In genomic region chr12:67681145-67681778, GRCh38 we compare ENCODE assay signal across 12 cellular contexts. TPM values are rescaled to one million over a fixed set of nuclear protein-coding genes. Genes with fewer than 3 reads are reported as not detected.
A peak's percentile ranks its signal among the peaks of the same experiment; 100 is the strongest.
DNase-seq lines count a peak whose midpoint lies in the region; FAIRE-seq and TF ChIP-seq lines count a peak whose summit lies in the region.
"Had no signal": no experiment of that assay in that cellular context is flagged by ENCODE, and none has a peak within 500 bp of the region (broad histone marks: within the 10 kb centered on the region; RNA-seq: fewer than 3 reads in every experiment).

No MANE protein-coding gene starts in this region.

- peaks cover 38% of the 10 kb centered on the region for H3K4me1 ChIP-seq in ACC112 (ENCODE audit: control insufficient read depth, insufficient read depth, low read length, unreplicated experiment)
- H3K4me1 ChIP-seq in esophagus squamous epithelium, result peaks cover 0 to 20% (median 16%) of the 10 kb centered on the region in 3 donors
- peaks cover 3 to 19% of the 10 kb centered on the region in 2 donors for H3K4me1 ChIP-seq in muscle layer of duodenum (ENCODE audit: control insufficient read depth in 1 of 2, insufficient read depth in 2 of 2, low read length in 2 of 2)
- no peaks in the 10 kb centered on the region for H3K4me1 ChIP-seq in endodermal cell (ENCODE audit: control insufficient read depth, insufficient read depth, low read length)

- no peaks in the 10 kb centered on the region for H3K9me3 Mint-ChIP-seq in activated T-cell treated with anti-CD3 and anti-CD28 coated beads, Interleukin-2, amount 50 U/mL, for 24 hours
- no peaks in the 10 kb centered on the region for H3K9me3 Mint-ChIP-seq in endodermal cell
- H3K9me3 Mint-ChIP-seq: natural killer cell had no signal

- TF ChIP-seq CTCF in esophagus squamous epithelium (IDR thresholded peaks at IDR 0.05), result no peak
- no peak for TF ChIP-seq CTCF in endodermal cell (conservative IDR thresholded peaks at IDR 0.05)

- H3K27me3 Mint-ChIP-seq in activated T-cell treated with anti-CD3 and anti-CD28 coated beads, Interleukin-2, amount 50 U/mL, for 24 hours, result no peaks in the 10 kb centered on the region
- no peaks in the 10 kb centered on the region for H3K27me3 Mint-ChIP-seq in endodermal cell (ENCODE audit: insufficient read depth)

- H3K9ac ChIP-seq in endodermal cell (ENCODE audit: extremely low read depth, low read length, poor library complexity, severe bottlenecking), result no peak overlapping the region

- FAIRE-seq in RCC 7860 (lab: Jason Lieb, UNC), result peak; percentile 93
- FAIRE-seq: K562 had no signal

- no peak overlapping the region for H3K27ac Mint-ChIP-seq in activated T-cell treated with anti-CD3 and anti-CD28 coated beads, Interleukin-2, amount 50 U/mL, for 24 hours
- H3K27ac Mint-ChIP-seq in endodermal cell, result no peak overlapping the region
- H3K27ac Mint-ChIP-seq: natural killer cell had no signal

- no peak for TF ChIP-seq POLR2A in esophagus squamous epithelium (IDR thresholded peaks at IDR 0.05)

- 33 to 39% methylated on average over 3 of the region's 3 CpGs for WGBS in esophagus squamous epithelium, 2 donors
- 87 to 100% methylated on average over 1 to 3 of the region's 3 CpGs for WGBS in endodermal cell (ENCODE audit: insufficient coverage in 1 of 2, insufficient read length in 1 of 2), 2 experiments

- intact Hi-C loops in esophagus squamous epithelium (cut with DNase I), result no loop called here

- no peak overlapping the region for H3K4me3 Mint-ChIP-seq in activated T-cell treated with anti-CD3 and anti-CD28 coated beads, Interleukin-2, amount 50 U/mL, for 24 hours
- no peak overlapping the region for H3K4me3 Mint-ChIP-seq in endodermal cell
- H3K4me3 Mint-ChIP-seq: natural killer cell had no signal

- H3K9me3 ChIP-seq in esophagus squamous epithelium, result no peaks in the 10 kb centered on the region
- no peaks in the 10 kb centered on the region for H3K9me3 ChIP-seq in muscle layer of duodenum (ENCODE audit: control insufficient read depth in 1 of 2, low read length in 2 of 2)
- no peaks in the 10 kb centered on the region for H3K9me3 ChIP-seq in endodermal cell (ENCODE audit: control insufficient read depth, low read length)

- H3K27ac ChIP-seq in ACC112 (ENCODE audit: low read depth, low read length) (peak overlapping the region; percentile 68), esophagus squamous epithelium (peak overlapping the region in 3 of 4 donors; percentile 21 to 70 (median 47)), muscle layer of duodenum (ENCODE audit: low read length) (peak overlapping the region; percentile 72), endodermal cell (ENCODE audit: low read depth, low read length) (no peak overlapping the region)

- peak; percentile 72 for DNase-seq in RCC 7860 (ENCODE audit: low spot score)
- DNase-seq in esophagus squamous epithelium (lab: John Stamatoyannopoulos, UW), result no peak
- DNase-seq in activated T-cell treated with anti-CD3 and anti-CD28 coated beads, Interleukin-2, amount 50 U/mL, for 24 hours, result no peak
- no peak for DNase-seq in DMS79 treated with DMSO at 0.1 percent for 48 hours (lab: John Stamatoyannopoulos, UW)
- no peak for DNase-seq in endodermal cell
- DNase-seq in stimulated activated naive CD4-positive, alpha-beta T cell treated with Interleukin-2 at 50 U/mL for 16 hours (lab: John Stamatoyannopoulos, UW), result no peak
- DNase-seq: AML-193; effector CD4-positive, alpha-beta T cell; natural killer cell had no signal

- H3K4me3 ChIP-seq in ACC112 (ENCODE audit: low read depth, low read length) (no peak overlapping the region), esophagus squamous epithelium (no peak overlapping the region), muscle layer of duodenum (ENCODE audit: low read depth in 1 of 2, low read length in 2 of 2) (no peak overlapping the region), endodermal cell (ENCODE audit: low read length) (no peak overlapping the region)
- H3K4me3 ChIP-seq: K562 had no signal

- peaks cover 24% of the 10 kb centered on the region for H3K4me1 Mint-ChIP-seq in activated T-cell treated with anti-CD3 and anti-CD28 coated beads, Interleukin-2, amount 50 U/mL, for 24 hours (ENCODE audit: low read depth)
- H3K4me1 Mint-ChIP-seq in endodermal cell, result no peaks in the 10 kb centered on the region

- H3K36me3 Mint-ChIP-seq in activated T-cell treated with anti-CD3 and anti-CD28 coated beads, Interleukin-2, amount 50 U/mL, for 24 hours (ENCODE audit: low read depth), result peaks cover 10% of the 10 kb centered on the region
- H3K36me3 Mint-ChIP-seq in endodermal cell (ENCODE audit: low read depth), result no peaks in the 10 kb centered on the region

- H3K36me3 ChIP-seq in ACC112 (ENCODE audit: insufficient read depth, low read length) (no peaks in the 10 kb centered on the region), esophagus squamous epithelium (no peaks in the 10 kb centered on the region), muscle layer of duodenum (ENCODE audit: control insufficient read depth in 1 of 2, insufficient read depth in 2 of 2, low read length in 2 of 2) (no peaks in the 10 kb centered on the region), endodermal cell (ENCODE audit: control insufficient read depth, insufficient read depth, low read length) (no peaks in the 10 kb centered on the region)

- peak overlapping the region; percentile 54 for H2AFZ ChIP-seq in ACC112 (ENCODE audit: low read length, unreplicated experiment)

- no peaks in the 10 kb centered on the region for H3K79me2 ChIP-seq in ACC112 (ENCODE audit: control insufficient read depth, insufficient read depth, low read length, unreplicated experiment)

- no peaks in the 10 kb centered on the region for H3K27me3 ChIP-seq in ACC112 (ENCODE audit: insufficient read depth, low read length)
- H3K27me3 ChIP-seq in esophagus squamous epithelium, result no peaks in the 10 kb centered on the region
- H3K27me3 ChIP-seq in muscle layer of duodenum (ENCODE audit: low read depth, low read length), result no peaks in the 10 kb centered on the region
- H3K27me3 ChIP-seq in endodermal cell (ENCODE audit: control insufficient read depth, insufficient read depth, low read length, poor library complexity, severe bottlenecking), result no peaks in the 10 kb centered on the region

RNA-seq across cellular contexts. Expression of gene DYRK2, which starts 32.7 kb away (rescaled TPM):
- total RNA-seq in esophagus squamous epithelium (10 to 100 TPM; 14.9 to 22.1 (median 15.7) TPM), endodermal cell (10 to 100 TPM; 29.5 to 33.2 TPM)
- polyA plus RNA-seq in endodermal cell (2013, experiment 1 of 2), result 31.8 TPM
- 30.0 TPM for polyA plus RNA-seq in endodermal cell (2013, experiment 2 of 2)
